In genomic region chr18:41312241-41312590, GRCh38 we compare ENCODE assay signal across 26 cellular contexts.
"Had no signal": no experiment of that assay in that cellular context is flagged by ENCODE, and none has a peak within 500 bp of the region (broad histone marks: within the 10 kb centered on the region; RNA-seq: fewer than 3 reads in every experiment).

No MANE protein-coding gene starts in this region.

- H3K27me3 Mint-ChIP-seq: activated CD4-positive, alpha-beta T cell treated with anti-CD3 and anti-CD28 coated beads, Interleukin-2, amount 10 ng/mL, durations not matched to agents 7 days and 5 days; activated CD8-positive, alpha-beta T cell treated with anti-CD3 and anti-CD28 coated beads for 36 hours; activated naive CD4-positive, alpha-beta T cell treated with anti-CD3 and anti-CD28 coated beads, Interleukin-2, amount 50 U/mL, for 24 hours; activated naive CD8-positive, alpha-beta T cell treated with anti-CD3 and anti-CD28 coated beads, Interleukin-2, amount 50 U/mL, for 24 hours; activated T-helper 17 cell treated with anti-CD3 and anti-CD28 coated beads, Interleukin-2, amount 50 U/mL, for 72 hours; dendritic cell treated with granulocyte-macrophage colony-stimulating factor and Interleukin-4, amounts not matched to agents 40 ng/mL and 50 ng/mL, for 4 days; progenitor cell of endocrine pancreas had no signal

- H3K36me3 ChIP-seq: breast epithelium, esophagus muscularis mucosa, heart left ventricle, neutrophil, right lobe of liver, transverse colon, WERI-Rb-1 had no signal

- DNase-seq: activated CD4-positive, alpha-beta T cell treated with anti-CD3 and anti-CD28 coated beads for 1 hour; activated CD4-positive, alpha-beta T cell treated with anti-CD3 and anti-CD28 coated beads, Interleukin-2, amount 10 ng/mL, durations not matched to agents 7 days and 5 days; activated CD8-positive, alpha-beta T cell treated with anti-CD3 and anti-CD28 coated beads for 36 hours; activated naive CD8-positive, alpha-beta T cell treated with anti-CD3 and anti-CD28 coated beads, Interleukin-2, amount 50 U/mL, for 24 hours; activated T-cell treated with anti-CD3 and anti-CD28 coated beads, Interleukin-2, amount 50 U/mL, for 4 hours; amygdala; central memory CD4-positive, alpha-beta T cell; foreskin keratinocyte; heart left ventricle; left cardiac atrium; mammary epithelial cell; nephron progenitor cell; right lobe of liver; stimulated activated CD4-positive, alpha-beta T cell treated with anti-CD3 and anti-CD28 coated beads, Interleukin-2, amount 100 ng/mL, for 48 hours; stimulated activated naive CD8-positive, alpha-beta T cell treated with anti-CD3 and anti-CD28 coated beads, Interleukin-15, Interleukin-2, amounts not matched to agents 100 U/mL and 50 U/mL, for 24 hours; T-helper 9 cell; testis; transverse colon; WERI-Rb-1 had no signal

- H3K4me3 Mint-ChIP-seq: activated CD4-positive, alpha-beta T cell treated with anti-CD3 and anti-CD28 coated beads, Interleukin-2, amount 10 ng/mL, durations not matched to agents 7 days and 5 days; activated CD8-positive, alpha-beta T cell treated with anti-CD3 and anti-CD28 coated beads for 36 hours; activated naive CD4-positive, alpha-beta T cell treated with anti-CD3 and anti-CD28 coated beads, Interleukin-2, amount 50 U/mL, for 24 hours; activated naive CD8-positive, alpha-beta T cell treated with anti-CD3 and anti-CD28 coated beads, Interleukin-2, amount 50 U/mL, for 24 hours; activated T-cell treated with anti-CD3 and anti-CD28 coated beads, Interleukin-2, amount 50 U/mL, for 4 hours; activated T-helper 17 cell treated with anti-CD3 and anti-CD28 coated beads, Interleukin-2, amount 50 U/mL, for 72 hours; dendritic cell treated with granulocyte-macrophage colony-stimulating factor and Interleukin-4, amounts not matched to agents 40 ng/mL and 50 ng/mL, for 4 days; nephron progenitor cell had no signal

- H3K4me1 ChIP-seq: breast epithelium, esophagus muscularis mucosa, foreskin keratinocyte, heart left ventricle, right lobe of liver, testis, transverse colon had no signal

- ATAC-seq: activated CD8-positive, alpha-beta T cell treated with anti-CD3 and anti-CD28 coated beads for 36 hours; activated naive CD8-positive, alpha-beta T cell treated with anti-CD3 and anti-CD28 coated beads, Interleukin-2, amount 50 U/mL, for 24 hours; activated T-cell treated with anti-CD3 and anti-CD28 coated beads, Interleukin-2, amount 50 U/mL, for 4 hours; activated T-helper 17 cell treated with anti-CD3 and anti-CD28 coated beads, Interleukin-2, amount 50 U/mL, for 72 hours; foreskin keratinocyte; heart left ventricle; left cardiac atrium; right lobe of liver; stimulated activated naive CD8-positive, alpha-beta T cell treated with anti-CD3 and anti-CD28 coated beads, Interleukin-15, Interleukin-2, amounts not matched to agents 100 U/mL and 50 U/mL, for 24 hours had no signal

- H3K9me3 ChIP-seq: neutrophil, right lobe of liver, testis, transverse colon had no signal

- H3K4me3 ChIP-seq: breast epithelium, esophagus muscularis mucosa, heart left ventricle, right lobe of liver, testis, transverse colon had no signal

- H3K4me1 Mint-ChIP-seq: activated CD4-positive, alpha-beta T cell treated with anti-CD3 and anti-CD28 coated beads, Interleukin-2, amount 10 ng/mL, durations not matched to agents 7 days and 5 days; activated naive CD4-positive, alpha-beta T cell treated with anti-CD3 and anti-CD28 coated beads, Interleukin-2, amount 50 U/mL, for 24 hours; activated naive CD8-positive, alpha-beta T cell treated with anti-CD3 and anti-CD28 coated beads, Interleukin-2, amount 50 U/mL, for 24 hours; activated T-helper 17 cell treated with anti-CD3 and anti-CD28 coated beads, Interleukin-2, amount 50 U/mL, for 72 hours; nephron progenitor cell had no signal

- H3K27ac Mint-ChIP-seq: activated CD4-positive, alpha-beta T cell treated with anti-CD3 and anti-CD28 coated beads, Interleukin-2, amount 10 ng/mL, durations not matched to agents 7 days and 5 days; activated CD8-positive, alpha-beta T cell treated with anti-CD3 and anti-CD28 coated beads for 36 hours; activated naive CD4-positive, alpha-beta T cell treated with anti-CD3 and anti-CD28 coated beads, Interleukin-2, amount 50 U/mL, for 24 hours; activated naive CD8-positive, alpha-beta T cell treated with anti-CD3 and anti-CD28 coated beads, Interleukin-2, amount 50 U/mL, for 24 hours; activated T-helper 17 cell treated with anti-CD3 and anti-CD28 coated beads, Interleukin-2, amount 50 U/mL, for 72 hours; dendritic cell treated with granulocyte-macrophage colony-stimulating factor and Interleukin-4, amounts not matched to agents 40 ng/mL and 50 ng/mL, for 4 days; nephron progenitor cell; progenitor cell of endocrine pancreas had no signal

- H3K36me3 Mint-ChIP-seq: activated naive CD4-positive, alpha-beta T cell treated with anti-CD3 and anti-CD28 coated beads, Interleukin-2, amount 50 U/mL, for 24 hours had no signal

- H3K27ac ChIP-seq: breast epithelium, esophagus muscularis mucosa, foreskin keratinocyte, heart left ventricle, neutrophil, right lobe of liver, testis, transverse colon, WERI-Rb-1 had no signal

- H3K27me3 ChIP-seq: breast epithelium, esophagus muscularis mucosa, foreskin keratinocyte, heart left ventricle, neutrophil, right lobe of liver, testis, transverse colon had no signal
